ENCODE assay signal across 2 cellular contexts in the genomic region with DNA sequence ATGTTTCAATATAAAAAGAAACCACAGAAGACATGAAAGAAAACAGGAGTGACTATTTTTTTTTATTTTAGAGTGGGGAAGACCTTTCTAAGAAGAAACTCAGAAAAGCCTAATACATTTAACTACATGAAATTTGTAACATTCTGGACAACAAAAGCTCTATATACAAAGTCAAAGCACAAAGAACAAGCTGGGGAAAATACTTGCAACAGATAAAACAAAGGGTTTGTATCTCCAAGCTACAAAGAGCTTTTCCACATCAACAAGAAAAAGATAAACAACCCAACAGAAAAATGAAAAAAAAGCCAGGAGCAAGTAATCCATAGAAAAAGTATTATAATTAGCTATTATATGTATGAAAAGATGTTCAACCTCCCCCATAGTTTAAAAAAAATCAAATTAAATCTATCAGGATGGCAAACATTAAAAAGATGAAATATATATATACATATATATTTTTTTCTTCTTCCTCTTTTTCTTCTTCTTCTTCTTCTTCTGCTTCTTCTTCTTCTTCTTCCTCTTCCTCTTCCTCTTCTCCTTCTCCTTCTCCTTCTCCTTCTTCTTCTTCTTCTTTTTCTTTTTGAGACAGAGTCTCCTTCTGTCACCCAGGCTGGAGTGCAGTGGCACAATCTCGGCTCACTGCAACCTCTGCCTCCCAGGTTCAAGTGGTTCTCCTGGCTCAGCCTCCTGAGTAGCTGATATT.
TF ChIP-seq lines count a peak whose summit lies in the region.

No MANE protein-coding gene starts in this region.

TF ChIP-seq in HEK293, 187 proteins besides CTCF, POLR2A, EP300 and RAD21 (continued from another document):
- TF ChIP-seq, protein P1, sequence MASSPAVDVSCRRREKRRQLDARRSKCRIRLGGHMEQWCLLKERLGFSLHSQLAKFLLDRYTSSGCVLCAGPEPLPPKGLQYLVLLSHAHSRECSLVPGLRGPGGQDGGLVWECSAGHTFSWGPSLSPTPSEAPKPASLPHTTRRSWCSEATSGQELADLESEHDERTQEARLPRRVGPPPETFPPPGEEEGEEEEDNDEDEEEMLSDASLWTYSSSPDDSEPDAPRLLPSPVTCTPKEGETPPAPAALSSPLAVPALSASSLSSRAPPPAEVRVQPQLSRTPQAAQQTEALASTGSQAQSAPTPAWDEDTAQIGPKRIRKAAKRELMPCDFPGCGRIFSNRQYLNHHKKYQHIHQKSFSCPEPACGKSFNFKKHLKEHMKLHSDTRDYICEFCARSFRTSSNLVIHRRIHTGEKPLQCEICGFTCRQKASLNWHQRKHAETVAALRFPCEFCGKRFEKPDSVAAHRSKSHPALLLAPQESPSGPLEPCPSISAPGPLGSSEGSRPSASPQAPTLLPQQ (tag by site-specific recombination; IDR thresholded peaks at IDR 0.05): no peak

TF ChIP-seq in SK-N-SH, 30 proteins besides CTCF, POLR2A, EP300 and RAD21 (continued from another document):
- TF ChIP-seq, protein P2, sequence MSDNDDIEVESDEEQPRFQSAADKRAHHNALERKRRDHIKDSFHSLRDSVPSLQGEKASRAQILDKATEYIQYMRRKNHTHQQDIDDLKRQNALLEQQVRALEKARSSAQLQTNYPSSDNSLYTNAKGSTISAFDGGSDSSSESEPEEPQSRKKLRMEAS (IDR thresholded peaks at IDR 0.05; ENCODE audit: low read depth): no peak
